ENCODE assay signal across 33 cellular contexts in the genomic region with DNA sequence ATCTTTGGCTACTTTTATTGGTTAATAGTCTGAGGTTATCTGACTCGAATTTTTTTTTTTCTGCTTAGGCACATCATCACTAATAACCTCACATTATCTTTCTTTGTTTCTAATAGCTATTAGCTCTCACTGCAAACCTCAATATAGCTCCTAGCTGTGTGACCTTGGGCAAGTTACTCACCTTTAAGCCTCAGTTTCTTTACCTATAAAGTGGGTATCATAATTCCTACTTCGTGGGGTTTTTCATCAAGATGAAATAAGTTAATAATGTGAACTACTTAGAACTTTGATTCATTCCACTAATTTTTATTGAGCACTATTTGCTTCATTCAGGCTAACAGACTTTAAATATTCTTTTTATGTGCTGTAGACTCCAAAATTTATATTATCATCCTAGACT. TPM values are rescaled to one million over a fixed set of nuclear protein-coding genes. Genes with fewer than 3 reads are reported as not detected.
DNase-seq lines count a peak whose midpoint lies in the region; ATAC-seq, FAIRE-seq and TF ChIP-seq lines count a peak whose summit lies in the region.
"Had no signal": no experiment of that assay in that cellular context is flagged by ENCODE, and none has a peak within 500 bp of the region (broad histone marks: within the 10 kb centered on the region; RNA-seq: fewer than 3 reads in every experiment).

No MANE protein-coding gene starts in this region.

- peaks cover 10 to 64% of the 10 kb centered on the region in 2 experiments for H3K36me3 ChIP-seq in HepG2 (replicated peaks in 1 of 2; ENCODE audit: control insufficient read depth in 1 of 2, insufficient read depth in 2 of 2, low read length in 2 of 2)
- peaks cover 0 to 8% (median 2%) of the 10 kb centered on the region in 4 donors for H3K36me3 ChIP-seq in right lobe of liver
- H3K36me3 ChIP-seq in K562 (ENCODE audit: control insufficient read depth, insufficient read depth, low read length) = peaks cover 49% of the 10 kb centered on the region
- H3K36me3 ChIP-seq: BE2C had no signal

- FAIRE-seq in HepG2 (lab: Jason Lieb, UNC) (no peak), K562 (lab: Jason Lieb, UNC) (no peak)
- FAIRE-seq: A204.1, A549, D721Med had no signal

- no peak overlapping the region for H3K27ac Mint-ChIP-seq in progenitor cell of endocrine pancreas
- H3K27ac Mint-ChIP-seq: B cell; CD4-positive, alpha-beta memory T cell; CD4-positive, alpha-beta T cell; CD4-positive, CD25-positive, alpha-beta regulatory T cell; CD8-positive, alpha-beta T cell had no signal

- H4K20me1 ChIP-seq in HepG2 (ENCODE audit: insufficient read depth, low read length) = no peaks in the 10 kb centered on the region
- H4K20me1 ChIP-seq in K562 (replicated peaks; ENCODE audit: control insufficient read depth, insufficient read depth, low read length) = no peaks in the 10 kb centered on the region
- H4K20me1 ChIP-seq: BLaER1; BLaER1 treated with 17β-estradiol and CSF1 and Interleukin-3, amounts not matched to agents 10 nM and 100 nM had no signal

- no peak overlapping the region for H3K4me3 ChIP-seq in HepG2 (replicated peaks in 1 of 3; ENCODE audit: insufficient read depth in 1 of 3, low read depth in 2 of 3, low read length in 3 of 3)
- H3K4me3 ChIP-seq in right lobe of liver = no peak overlapping the region
- no peak overlapping the region for H3K4me3 ChIP-seq in K562
- H3K4me3 ChIP-seq: A549; BLaER1; BLaER1 treated with 17β-estradiol and CSF1 and Interleukin-3, amounts not matched to agents 10 nM and 100 nM had no signal

- POLR2A ChIA-PET in HepG2 (lab: Yijun Ruan, JAX) (no interaction called here), K562 (lab: Yijun Ruan, JAX) (interaction anchor here (1.4 kb wide), 1 partner anchor 46 kb away, joined by 3 read pairs; no protein-coding TSS in a partner anchor)

- no peak for TF ChIP-seq CTCF in HepG2 (CRISPR knock-in tag; IDR thresholded peaks at IDR 0.05)
- TF ChIP-seq CTCF in right lobe of liver (IDR thresholded peaks at IDR 0.05) = no peak
- no peak for TF ChIP-seq CTCF in K562 (IDR thresholded peaks at IDR 0.05 in 2 of 3, conservative IDR thresholded peaks at IDR 0.05 in 1 of 3; ENCODE audit: insufficient read depth in 2 of 3, low read depth in 1 of 3, low read length in 3 of 3)
- no peak for TF ChIP-seq CTCF in progenitor cell of endocrine pancreas (IDR thresholded peaks at IDR 0.05; ENCODE audit: unreplicated experiment)

- H3K27ac ChIP-seq in HepG2 (ENCODE audit: extremely low read length, insufficient read depth, low read length) (no peak overlapping the region), right lobe of liver (no peak overlapping the region), K562 (ENCODE audit: extremely low read depth, low read depth, low read length) (no peak overlapping the region)
- H3K27ac ChIP-seq: 22Rv1; A549; BLaER1; BLaER1 treated with 17β-estradiol and CSF1 and Interleukin-3, amounts not matched to agents 10 nM and 100 nM; C4-2B had no signal

- TF ChIP-seq POLR2A in HepG2 (IDR thresholded peaks at IDR 0.05; ENCODE audit: insufficient read depth in 1 of 2, low read depth in 2 of 2, low read length in 2 of 2) = no peak
- TF ChIP-seq POLR2A in right lobe of liver (IDR thresholded peaks at IDR 0.05) = no peak
- no peak for TF ChIP-seq POLR2A in K562 (conservative IDR thresholded peaks at IDR 0.05)

- H3K4me1 ChIP-seq in HepG2 (ENCODE audit: insufficient read depth, low read length) (no peaks in the 10 kb centered on the region), right lobe of liver (no peaks in the 10 kb centered on the region), K562 (replicated peaks in 1 of 2; ENCODE audit: control insufficient read depth in 2 of 2, insufficient read depth in 2 of 2, low read length in 2 of 2) (0 out of 5 replicates have a peak, but pooled peaks cover 0 to 3% of the 10 kb centered on the region in 2 experiments)
- H3K4me1 ChIP-seq: A549, BE2C, BLaER1, Caco-2 had no signal

- peaks cover 1% of the 10 kb centered on the region for H3K4me1 Mint-ChIP-seq in progenitor cell of endocrine pancreas (ENCODE audit: low read depth)
- H3K4me1 Mint-ChIP-seq: B cell had no signal

- H3K9me3 Mint-ChIP-seq in progenitor cell of endocrine pancreas (ENCODE audit: low read depth) = no peaks in the 10 kb centered on the region
- H3K9me3 Mint-ChIP-seq: CD4-positive, alpha-beta memory T cell; CD4-positive, alpha-beta T cell had no signal

- no peaks in the 10 kb centered on the region for H3K27me3 Mint-ChIP-seq in progenitor cell of endocrine pancreas
- H3K27me3 Mint-ChIP-seq: B cell; CD4-positive, alpha-beta memory T cell; CD4-positive, alpha-beta T cell; CD4-positive, CD25-positive, alpha-beta regulatory T cell; CD8-positive, alpha-beta memory T cell had no signal

- intact Hi-C loops in HepG2 (cut with micrococcal nuclease; ENCODE audit: unreplicated experiment) (no loop called here), right lobe of liver (cut with DNase I) (no loop called here), K562 (cut with micrococcal nuclease) (no loop called here)

- in situ Hi-C loops in HepG2 (cut with HindIII; ENCODE audit: extremely low pct_ligation_motif_present, low pct_unique_long_range_greater_than_20kb) (no loop called here), K562 (cut with MboI) (no loop called here)

- H3K36me3 Mint-ChIP-seq in progenitor cell of endocrine pancreas (ENCODE audit: insufficient read depth) = peaks cover 41% of the 10 kb centered on the region

- no peak overlapping the region for H3K4me2 ChIP-seq in HepG2 (ENCODE audit: low read depth, low read length)
- no peak overlapping the region for H3K4me2 ChIP-seq in K562 (ENCODE audit: insufficient read depth, low read length)
- H3K4me2 ChIP-seq: A549; BLaER1; BLaER1 treated with 17β-estradiol and CSF1 and Interleukin-3, amounts not matched to agents 10 nM and 100 nM had no signal

- H3K9ac ChIP-seq in HepG2 (ENCODE audit: insufficient read depth, low read depth, low read length) (no peak overlapping the region), K562 (ENCODE audit: insufficient read depth in 1 of 2, low read depth in 2 of 2, low read length in 2 of 2) (no peak overlapping the region)
- H3K9ac ChIP-seq: BLaER1; BLaER1 treated with 17β-estradiol and CSF1 and Interleukin-3, amounts not matched to agents 10 nM and 100 nM had no signal

- no peak overlapping the region for H3K4me3 Mint-ChIP-seq in progenitor cell of endocrine pancreas (ENCODE audit: low read depth)
- H3K4me3 Mint-ChIP-seq: B cell; CD14-positive monocyte; CD4-positive, alpha-beta memory T cell; CD4-positive, alpha-beta T cell; CD4-positive, CD25-positive, alpha-beta regulatory T cell; CD8-positive, alpha-beta memory T cell; CD8-positive, alpha-beta T cell had no signal

- H3K9me3 ChIP-seq in HepG2 (ENCODE audit: low read length) (no peaks in the 10 kb centered on the region), right lobe of liver (no peaks in the 10 kb centered on the region), K562 (replicated peaks; ENCODE audit: control insufficient read depth, insufficient read depth, low read depth, low read length) (no peaks in the 10 kb centered on the region)
- H3K9me3 ChIP-seq: BE2C, Caco-2 had no signal

- H3K9me1 ChIP-seq in K562 (ENCODE audit: control insufficient read depth, insufficient read depth, low read length) = no peaks in the 10 kb centered on the region

- H3K27me3 ChIP-seq in HepG2 (ENCODE audit: control insufficient read depth in 1 of 2, insufficient read depth in 2 of 2, low read length in 2 of 2) (no peaks in the 10 kb centered on the region), right lobe of liver (no peaks in the 10 kb centered on the region), K562 (ENCODE audit: control insufficient read depth in 2 of 2, insufficient read depth in 2 of 2, low read length in 2 of 2) (no peaks in the 10 kb centered on the region)
- H3K27me3 ChIP-seq: BE2C; BLaER1; BLaER1 treated with 17β-estradiol and CSF1 and Interleukin-3, amounts not matched to agents 10 nM and 100 nM had no signal

- TF ChIP-seq RAD21 in HepG2 (CRISPR knock-in tag; IDR thresholded peaks at IDR 0.05) (no peak), K562 (CRISPR knock-in tag; conservative IDR thresholded peaks at IDR 0.05 in 1 of 2, IDR thresholded peaks at IDR 0.05 in 1 of 2) (no peak)

- CTCF ChIA-PET in HepG2 (lab: Yijun Ruan, JAX; ENCODE audit: low intra/inter-chr PET ratio, low total read pairs) = no interaction called here
- CTCF ChIA-PET in K562 (lab: Yijun Ruan, JAX; ENCODE audit: low intra/inter-chr PET ratio) = no interaction called here

- DNase-seq in HepG2 (ENCODE audit: low spot score) = no peak
- DNase-seq in right lobe of liver = no peak
- DNase-seq in K562 (ENCODE audit: extremely low read depth in 1 of 4, low spot score in 3 of 4) = no peak
- no peak for DNase-seq in progenitor cell of endocrine pancreas (ENCODE audit: low spot score, unreplicated experiment)
- DNase-seq: 8988T; ACHN; AML-193; BE2C; C1 segment of cervical spinal cord; Caco-2; Calu3; CD4-positive, alpha-beta memory T cell; CD4-positive, alpha-beta T cell; CD4-positive, CD25-positive, alpha-beta regulatory T cell; CD8-positive, alpha-beta memory T cell; CD8-positive, alpha-beta T cell; COR-L47; DMS 273 treated with DMSO at 0.1 percent for 48 hours; DMS153; DMS53; DMS79; DMS79 treated with DMSO at 0.1 percent for 48 hours; DND-41; EL had no signal

- BruUV-seq in HepG2 (replicated peaks; lab: Mats Ljungman, UMichigan) (no TSS peak), K562 (replicated peaks; lab: Mats Ljungman, UMichigan) (no TSS peak)

- TF ChIP-seq EP300 in HepG2 (IDR thresholded peaks at IDR 0.05; ENCODE audit: low read depth in 2 of 2, low read length in 2 of 2) (no peak), HepG2 (CRISPR knock-in tag; IDR thresholded peaks at IDR 0.05; ENCODE audit: borderline replicate concordance) (no peak), K562 (IDR thresholded peaks at IDR 0.05; ENCODE audit: low read length) (no peak)

- H3K79me2 ChIP-seq in HepG2 (ENCODE audit: insufficient read depth, low read length) (peaks cover 4% of the 10 kb centered on the region), K562 (ENCODE audit: control insufficient read depth, insufficient read depth, low read length) (no peaks in the 10 kb centered on the region)

- ATAC-seq in HepG2 (no peak), right lobe of liver (no peak), K562 (no peak)
- ATAC-seq: A549; CD8-positive, alpha-beta T cell had no signal

- 90% methylated on average over 2 of the region's 2 CpGs for WGBS in HepG2 (ENCODE audit: low lambda C conversion rate)
- 97% methylated on average over 2 of the region's 2 CpGs for WGBS in right lobe of liver (ENCODE audit: insufficient coverage, low coverage, low lambda C conversion rate, missing lambda C conversion rate)
- WGBS in K562 (ENCODE audit: insufficient coverage, low coverage, missing lambda C conversion rate) = 73% methylated on average over 2 of the region's 2 CpGs

- H2AFZ ChIP-seq in HepG2 (ENCODE audit: low read length) (no peak overlapping the region), K562 (ENCODE audit: low read depth, low read length) (no peak overlapping the region)

RNA-seq across cellular contexts. Expression of gene AGPS, which starts 55.5 kb away (rescaled TPM):
- 99.0 and 159 TPM in 2 replicates for total RNA-seq in HepG2 (2016; rRNA removed; fragmentation: Illumina TruSeq; extraction: Trizol)
- total RNA-seq in HepG2 (2016; cell fraction: cytosol; rRNA removed; fragmentation: Illumina TruSeq; extraction: Trizol; ENCODE audit: low read depth) = 13.8 and 16.6 TPM in 2 replicates
- total RNA-seq in HepG2 (2016; cell fraction: insoluble cytoplasmic fraction; rRNA removed; fragmentation: Illumina TruSeq; extraction: Trizol) = 107 and 167 TPM in 2 replicates
- 27.7 and 34.8 TPM in 2 replicates for total RNA-seq in HepG2 (2016; cell fraction: membrane; rRNA removed; fragmentation: Illumina TruSeq; extraction: Trizol)
- total RNA-seq in HepG2 (2016; cell fraction: nucleus; rRNA removed; fragmentation: Illumina TruSeq; extraction: Trizol) = 78.6 and 83.3 TPM in 2 replicates
- 33.0 and 39.4 TPM in 2 replicates for polyA plus RNA-seq in HepG2 (2011; rRNA removed)
- 12.4 and 18.2 TPM in 2 replicates for polyA plus RNA-seq in HepG2 (2011; cell fraction: cytosol; rRNA removed)
- polyA plus RNA-seq in HepG2 (2011; cell fraction: nucleus; rRNA removed) = 33.3 and 39.4 TPM in 2 replicates
- 60.7 and 80.2 TPM in 2 replicates for polyA plus RNA-seq in HepG2 (2012)
- polyA plus RNA-seq in HepG2 (2016; cell fraction: cytosol; fragmentation: Illumina TruSeq; extraction: Trizol; ENCODE audit: low read depth) = 5.1 and 5.9 TPM in 2 replicates
- 103 and 105 TPM in 2 replicates for polyA plus RNA-seq in HepG2 (2016; cell fraction: insoluble cytoplasmic fraction; fragmentation: Illumina TruSeq; extraction: Trizol; ENCODE audit: low read depth)
- polyA plus RNA-seq in HepG2 (2016; cell fraction: membrane; fragmentation: Illumina TruSeq; extraction: Trizol; ENCODE audit: low read depth) = 12.6 and 14.4 TPM in 2 replicates
- 46.9 and 49.0 TPM in 2 replicates for polyA plus RNA-seq in HepG2 (2016; cell fraction: nucleus; fragmentation: Illumina TruSeq; extraction: Trizol; ENCODE audit: insufficient read depth, low read depth)
- 9.0 and 17.9 TPM in 2 replicates for polyA minus RNA-seq in HepG2 (2011; rRNA and poly(A)+ RNA removed; ENCODE audit: low replicate concordance)
- 50.4 and 57.0 TPM in 2 replicates for polyA minus RNA-seq in HepG2 (2011; cell fraction: cytosol; rRNA and poly(A)+ RNA removed)
- 169 and 218 TPM in 2 replicates for polyA minus RNA-seq in HepG2 (2011; cell fraction: nucleus; rRNA and poly(A)+ RNA removed)
- total RNA-seq in right lobe of liver = 10 to 100 TPM; 21.7 to 31.8 (median 26.8) TPM
- total RNA-seq in K562 (2011; cell fraction: chromatin; rRNA removed; ENCODE audit: low replicate concordance) = 22.6 and 91.3 TPM in 2 replicates
- total RNA-seq in K562 (2011; cell fraction: nucleolus; rRNA removed) = 7.7 and 12.5 TPM in 2 replicates
- total RNA-seq in K562 (2011; cell fraction: nucleoplasm; rRNA removed) = 32.9 and 66.5 TPM in 2 replicates
- total RNA-seq in K562 (2014; rRNA removed) = 144 and 211 TPM in 2 replicates
- 80.7 and 91.4 TPM in 2 replicates for total RNA-seq in K562 (2014; rRNA removed; fragmentation: Illumina TruSeq; extraction: Trizol)
- total RNA-seq in K562 (2015; rRNA removed; fragmentation: Illumina TruSeq; extraction: Trizol) = 66.2 and 73.4 TPM in 2 replicates
- 95.6 and 97.1 TPM in 2 replicates for total RNA-seq in K562 (2021)
- polyA plus RNA-seq in K562 (2011; rRNA removed) = 30.5 and 63.1 TPM in 2 replicates
- polyA plus RNA-seq in K562 (2011; cell fraction: cytosol; rRNA removed) = 10.1 and 10.3 TPM in 2 replicates
- 11.9 and 21.7 TPM in 2 replicates for polyA plus RNA-seq in K562 (2011; cell fraction: nucleus; rRNA removed)
- 39.2 and 44.1 TPM in 2 replicates for polyA plus RNA-seq in K562 (2012)
- 43.8 and 53.3 TPM in 2 replicates for polyA plus RNA-seq in K562 (2014; fragmentation: Illumina TruSeq; extraction: Trizol)
- polyA plus RNA-seq in K562 (2014; fragmentation: Nextera tagmentation; extraction: Ambion mirVana) = 10 to 100 TPM; 15.5 to 15.6 TPM
- 55.5 and 60.1 TPM in 2 replicates for polyA plus RNA-seq in K562 (2014; rRNA removed)
- polyA minus RNA-seq in K562 (2011; rRNA and poly(A)+ RNA removed) = 78.3 and 102 TPM in 2 replicates
- 27.3 and 41.2 TPM in 2 replicates for polyA minus RNA-seq in K562 (2011; cell fraction: cytosol; rRNA and poly(A)+ RNA removed)
- 27.6 and 51.5 TPM in 2 replicates for polyA minus RNA-seq in K562 (2011; cell fraction: nucleus; rRNA and poly(A)+ RNA removed)
- total RNA-seq in progenitor cell of endocrine pancreas = 65.9 and 69.2 TPM in 2 replicates

Comparison
In these comparisons a context has a peak if more than half of its experiments do, and no peak if none do; other contexts are left out.
1. Of the 241 proteins assayed by ChIP-seq in both HepG2 and K562: peak only in HepG2: none; only in K562: CHD4 and ESRRA; in both: none; in neither: 239.